In genomic region chrX:154750301-154751120, GRCh38 we compare ENCODE assay signal across 8 cellular contexts. TPM values are rescaled to one million over a fixed set of nuclear protein-coding genes. Genes with fewer than 3 reads are reported as not detected.
A peak's percentile ranks its signal among the peaks of the same experiment; 100 is the strongest.
DNase-seq lines count a peak whose midpoint lies in the region; ATAC-seq and TF ChIP-seq lines count a peak whose summit lies in the region.

Gene GAB3 (minus strand): TSS chrX:154751077. CDS start chrX:154751025, 52 bp downstream.

- TF ChIP-seq CTCF in AG04449 (IDR thresholded peaks at IDR 0.05; ENCODE audit: insufficient read depth, low read length, missing control alignments) = no peak

- ATAC-seq in GM18909 (IDR thresholded peaks at IDR 0.05; ENCODE audit: poor library complexity, unreplicated experiment) (peak; percentile 64), HG03460 (IDR thresholded peaks at IDR 0.05; ENCODE audit: unreplicated experiment) (peak; percentile 68), left lobe of liver (peak; percentile 71)

- POLR2A ChIA-PET in AG04449 (lab: Yijun Ruan, JAX) = no interaction called here

- peak within 1 kb of the TSS; percentile 47 for H3K4me3 ChIP-seq in AG04449 (ENCODE audit: low read depth, low read length)

- peaks cover 17% of the 10 kb centered on the region for H3K4me1 Mint-ChIP-seq in T-helper 1 cell treated with Interleukin-12 subunit alpha and Interleukin-12 subunit beta and Interleukin-4 antibody, amounts not matched to agents 30 μg/mL and 1 μg/mL, for 36 hours (ENCODE audit: low read depth)

- peaks cover 5% of the 10 kb centered on the region for H3K36me3 Mint-ChIP-seq in T-helper 1 cell treated with Interleukin-12 subunit alpha and Interleukin-12 subunit beta and Interleukin-4 antibody, amounts not matched to agents 30 μg/mL and 1 μg/mL, for 36 hours (ENCODE audit: low read depth)

- peak within 1 kb of the TSS; percentile 80 for H3K27ac Mint-ChIP-seq in T-helper 1 cell treated with Interleukin-12 subunit alpha and Interleukin-12 subunit beta and Interleukin-4 antibody, amounts not matched to agents 30 μg/mL and 1 μg/mL, for 36 hours

- DNase-seq in AG04449 (ENCODE audit: low read depth, low spot score) (no peak), left lobe of liver (ENCODE audit: low spot score) (no peak), NCI-H2029 treated with DMSO at 0.1 percent for 48 hours (lab: John Stamatoyannopoulos, UW) (no peak)
- DNase-seq in central memory CD4-positive, alpha-beta T cell = peak; percentile 36
- peak; percentile 30 for DNase-seq in stimulated activated naive CD4-positive, alpha-beta T cell treated with Interleukin-2 at 50 U/mL for 16 hours (lab: John Stamatoyannopoulos, UW)

- peak within 1 kb of the TSS; percentile 83 for H3K4me3 Mint-ChIP-seq in T-helper 1 cell treated with Interleukin-12 subunit alpha and Interleukin-12 subunit beta and Interleukin-4 antibody, amounts not matched to agents 30 μg/mL and 1 μg/mL, for 36 hours

- CTCF ChIA-PET in AG04449 (lab: Yijun Ruan, JAX) = interaction anchor here (2.3 to 4.9 kb wide), 5 partner anchors 12 to 148 kb away, joined by 6 to 52 read pairs (median 15); partner anchors contain the start of gene DKC1

- H3K9me3 Mint-ChIP-seq in T-helper 1 cell treated with Interleukin-12 subunit alpha and Interleukin-12 subunit beta and Interleukin-4 antibody, amounts not matched to agents 30 μg/mL and 1 μg/mL, for 36 hours = no peaks in the 10 kb centered on the region

- H3K27me3 Mint-ChIP-seq in T-helper 1 cell treated with Interleukin-12 subunit alpha and Interleukin-12 subunit beta and Interleukin-4 antibody, amounts not matched to agents 30 μg/mL and 1 μg/mL, for 36 hours (ENCODE audit: low read depth) = peaks cover 13% of the 10 kb centered on the region

RNA-seq across cellular contexts. Expression of gene GAB3, which starts in this region (rescaled TPM):
- 0.73 TPM for total RNA-seq in left lobe of liver

Comparison
In these comparisons a context has a peak if more than half of its experiments do, and no peak if none do; other contexts are left out.
1. Peak in ATAC-seq in left lobe of liver; RNA of the gene not detected or under 1 TPM.
2. DNase-seq: peak in central memory CD4-positive, alpha-beta T cell (single experiment) and stimulated activated naive CD4-positive, alpha-beta T cell treated with Interleukin-2 at 50 U/mL for 16 hours (single experiment); none in AG04449 (single experiment), left lobe of liver (single experiment) and NCI-H2029 treated with DMSO at 0.1 percent for 48 hours (single experiment).
3. Peak in every context shown above with its lines, with median percentiles within 50 percentile points of each other: ATAC-seq.